In the genomic region with DNA sequence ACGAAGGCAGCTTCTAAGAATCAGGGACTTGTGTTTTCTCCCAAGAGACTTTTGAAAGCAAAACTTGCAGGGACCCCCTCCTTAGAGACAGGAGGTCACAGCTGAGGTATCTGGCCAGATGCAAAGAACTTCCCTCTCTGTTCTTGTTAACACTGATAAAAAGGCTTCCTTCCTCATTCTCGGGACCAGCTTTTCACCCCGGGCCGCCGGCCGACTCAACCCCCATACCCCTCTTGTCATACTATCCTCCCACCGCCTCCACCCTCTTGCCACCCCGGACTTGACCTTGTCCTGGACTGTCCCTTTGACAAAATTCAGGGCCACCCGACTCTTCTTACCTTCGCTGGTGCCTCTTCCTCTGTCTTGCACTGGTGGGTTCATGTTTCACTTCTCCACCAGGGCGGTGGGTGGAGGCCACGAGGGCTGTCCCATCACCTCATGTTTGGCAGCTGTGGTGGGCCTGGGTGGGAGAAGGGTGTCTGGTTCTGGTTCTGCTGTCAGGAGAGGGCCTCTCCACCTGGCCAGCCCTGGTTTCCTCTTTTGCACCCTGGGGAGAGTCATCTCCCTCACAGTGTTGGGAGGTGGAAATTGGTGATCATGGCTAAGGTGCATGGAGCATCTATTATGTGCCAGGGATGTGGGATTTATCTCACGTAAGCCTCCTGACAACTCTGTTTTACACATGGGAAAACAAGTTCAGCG, we compare ENCODE assay signal across 8 cellular contexts. TPM values are rescaled to one million over a fixed set of nuclear protein-coding genes. Genes with fewer than 3 reads are reported as not detected.
DNase-seq lines count a peak whose midpoint lies in the region; ATAC-seq and TF ChIP-seq lines count a peak whose summit lies in the region.

No MANE protein-coding gene starts in this region.

- no peaks in the 10 kb centered on the region for H3K9me3 ChIP-seq in stomach

- H3K27ac ChIP-seq in stomach: peak overlapping the region in 1 of 5 donors; percentile 68

- H3K36me3 ChIP-seq in stomach: no peaks in the 10 kb centered on the region

- H3K4me3 ChIP-seq in stomach: no peak overlapping the region

- DNase-seq in activated T-cell treated with anti-CD3 and anti-CD28 coated beads, Interleukin-2, amount 50 U/mL, for 4 hours: no peak
- no peak for DNase-seq in activated T-cell treated with anti-CD3 and anti-CD28 coated beads, Interleukin-2, amount 50 U/mL, for 48 hours
- peak; percentile 83 for DNase-seq in SKM-1 treated with dmso at 0.1 percent for 144 hours (lab: John Stamatoyannopoulos, UW; ENCODE audit: unreplicated experiment)
- DNase-seq in stimulated activated naive CD8-positive, alpha-beta T cell treated with anti-CD3 and anti-CD28 coated beads, Interleukin-15, Interleukin-2, amounts not matched to agents 100 U/mL and 50 U/mL, for 24 hours: peak; percentile 55
- DNase-seq in C1 segment of cervical spinal cord (lab: John Stamatoyannopoulos, UW): no peak
- DNase-seq in stomach: no peak
- DNase-seq in hippocampal formation (lab: John Stamatoyannopoulos, UW): no peak

- intact Hi-C loops in stomach (cut with DNase I; ENCODE audit: low total_unique reads): no loop called here

- no peaks in the 10 kb centered on the region for H3K27me3 ChIP-seq in stomach

- TF ChIP-seq EP300 in stomach (IDR thresholded peaks at IDR 0.05): no peak

- H3K27me3 Mint-ChIP-seq in activated T-cell treated with anti-CD3 and anti-CD28 coated beads, Interleukin-2, amount 50 U/mL, for 4 hours (ENCODE audit: low read depth): no peaks in the 10 kb centered on the region

- ATAC-seq in activated T-cell treated with anti-CD3 and anti-CD28 coated beads, Interleukin-2, amount 50 U/mL, for 4 hours: no peak
- ATAC-seq in HG02970 (IDR thresholded peaks at IDR 0.05; ENCODE audit: low FRiP score, unreplicated experiment): peak; percentile 40
- peak; percentile 20 for ATAC-seq in stimulated activated naive CD8-positive, alpha-beta T cell treated with anti-CD3 and anti-CD28 coated beads, Interleukin-15, Interleukin-2, amounts not matched to agents 100 U/mL and 50 U/mL, for 24 hours

- no peaks in the 10 kb centered on the region for H3K9me3 Mint-ChIP-seq in activated T-cell treated with anti-CD3 and anti-CD28 coated beads, Interleukin-2, amount 50 U/mL, for 4 hours

- TF ChIP-seq POLR2A in stomach (IDR thresholded peaks at IDR 0.05): no peak

- H3K4me1 Mint-ChIP-seq in activated T-cell treated with anti-CD3 and anti-CD28 coated beads, Interleukin-2, amount 50 U/mL, for 4 hours (ENCODE audit: low read depth): peaks cover 58% of the 10 kb centered on the region

- H3K4me3 Mint-ChIP-seq in activated T-cell treated with anti-CD3 and anti-CD28 coated beads, Interleukin-2, amount 50 U/mL, for 4 hours: peak overlapping the region; percentile 6

- H3K4me1 ChIP-seq in stomach: peaks cover 0 to 47% (median 8%) of the 10 kb centered on the region in 4 donors

- TF ChIP-seq CTCF in stomach (IDR thresholded peaks at IDR 0.05): no peak

- no peaks in the 10 kb centered on the region for H3K36me3 Mint-ChIP-seq in activated T-cell treated with anti-CD3 and anti-CD28 coated beads, Interleukin-2, amount 50 U/mL, for 4 hours (ENCODE audit: insufficient read depth)

- 66 to 79% (median 77%) methylated on average over 13 to 14 of the region's 14 CpGs for WGBS in stomach, 5 donors

RNA-seq across cellular contexts. Expression of gene BHLHE40, which starts 32.5 kb away (rescaled TPM):
- 10 to 100 TPM; 61.9 to 90.8 (median 86.6) TPM for total RNA-seq in activated T-cell treated with anti-CD3 and anti-CD28 coated beads, Interleukin-2, amount 50 U/mL, for 4 hours
- total RNA-seq in stomach: 10 to 100 TPM in 4 of 5 donors, 1 to 10 TPM in 1; 7.6 to 34.7 (median 26.6) TPM
- 10 to 100 TPM; 17.7 to 39.7 (median 24.1) TPM for polyA plus RNA-seq in stomach

Comparison
In these comparisons a context has a peak if more than half of its experiments do, and no peak if none do; other contexts are left out.
1. ATAC-seq: peak in HG02970 (single experiment) and stimulated activated naive CD8-positive, alpha-beta T cell treated with anti-CD3 and anti-CD28 coated beads, Interleukin-15, Interleukin-2, amounts not matched to agents 100 U/mL and 50 U/mL, for 24 hours (single experiment); none in activated T-cell treated with anti-CD3 and anti-CD28 coated beads, Interleukin-2, amount 50 U/mL, for 4 hours (0 of 2).
2. DNase-seq: peak in SKM-1 treated with dmso at 0.1 percent for 144 hours (single experiment) and stimulated activated naive CD8-positive, alpha-beta T cell treated with anti-CD3 and anti-CD28 coated beads, Interleukin-15, Interleukin-2, amounts not matched to agents 100 U/mL and 50 U/mL, for 24 hours (single experiment); none in activated T-cell treated with anti-CD3 and anti-CD28 coated beads, Interleukin-2, amount 50 U/mL, for 4 hours (single experiment), activated T-cell treated with anti-CD3 and anti-CD28 coated beads, Interleukin-2, amount 50 U/mL, for 48 hours (0 of 2), C1 segment of cervical spinal cord (0 of 14), stomach (single experiment) and hippocampal formation (0 of 2).